Comparison of ENCODE assay signal across 27 cellular contexts in the genomic region with DNA sequence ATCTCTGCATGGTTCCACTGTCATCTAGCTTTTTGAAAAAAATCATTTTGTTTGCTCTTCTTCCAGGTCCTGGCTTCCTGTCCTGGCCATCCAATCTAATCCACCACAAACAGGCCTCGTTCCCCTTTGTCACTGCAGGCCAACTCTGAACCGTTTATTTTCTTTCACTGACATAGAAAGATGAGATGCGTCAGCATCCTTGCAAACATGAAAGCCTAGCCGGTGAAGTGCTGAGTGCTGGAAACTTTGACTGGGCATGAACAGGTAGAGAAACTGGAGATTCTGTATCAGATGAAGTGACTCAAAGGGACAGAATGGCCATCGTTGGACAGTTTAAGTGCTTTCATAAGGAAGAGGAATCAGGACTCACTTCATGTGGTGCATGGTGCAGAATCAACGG.
"Had no signal": no experiment of that assay in that cellular context is flagged by ENCODE, and none has a peak within 500 bp of the region (broad histone marks: within the 10 kb centered on the region; RNA-seq: fewer than 3 reads in every experiment).

No MANE protein-coding gene starts in this region.

- H3K36me3 ChIP-seq: brain microvascular endothelial cell, esophagus muscularis mucosa, gastrocnemius medialis, heart left ventricle had no signal

- H3K4me1 ChIP-seq: gastrocnemius medialis, heart left ventricle had no signal

- ATAC-seq: activated CD4-positive, alpha-beta T cell treated with anti-CD3 and anti-CD28 coated beads for 36 hours; activated CD8-positive, alpha-beta memory T cell treated with anti-CD3 and anti-CD28 coated beads, Interleukin-2, amount 10 ng/mL, durations not matched to agents 7 days and 5 days; activated CD8-positive, alpha-beta T cell treated with anti-CD3 and anti-CD28 coated beads, Interleukin-2, amount 10 ng/mL, durations not matched to agents 7 days and 5 days; activated T-cell treated with anti-CD3 and anti-CD28 coated beads, Interleukin-2, amount 50 U/mL, for 72 hours; effector memory CD8-positive, alpha-beta T cell; foreskin keratinocyte; gastrocnemius medialis; heart left ventricle had no signal

- H3K27me3 ChIP-seq: brain microvascular endothelial cell, esophagus muscularis mucosa, foreskin keratinocyte, gastrocnemius medialis had no signal

- H3K4me3 ChIP-seq: coronary artery, dorsolateral prefrontal cortex, esophagus muscularis mucosa, gastrocnemius medialis, heart left ventricle had no signal

- H3K9me3 ChIP-seq: gastrocnemius medialis had no signal

- DNase-seq: activated CD4-positive, alpha-beta memory T cell treated with anti-CD3 and anti-CD28 coated beads for 36 hours; activated CD4-positive, alpha-beta T cell treated with anti-CD3 and anti-CD28 coated beads for 36 hours; activated CD4-positive, alpha-beta T cell treated with anti-CD3 and anti-CD28 coated beads, Interleukin-2, amount 10 ng/mL, durations not matched to agents 24 days and 14 days; activated CD4-positive, CD25-positive, alpha-beta regulatory T cell; activated CD4-positive, CD25-positive, alpha-beta regulatory T cell treated with anti-CD3 and anti-CD28 coated beads, Interleukin-2, amount 50 U/mL, for 72 hours; activated CD8-positive, alpha-beta memory T cell treated with anti-CD3 and anti-CD28 coated beads, Interleukin-2, amount 10 ng/mL, durations not matched to agents 7 days and 5 days; activated CD8-positive, alpha-beta memory T cell treated with anti-CD3 and anti-CD28 coated beads, Interleukin-2, amount 50 U/mL, for 4 hours; activated CD8-positive, alpha-beta T cell treated with anti-CD3 and anti-CD28 coated beads, Interleukin-2, amount 10 ng/mL, durations not matched to agents 7 days and 5 days; activated gamma-delta T cell; activated naive CD4-positive, alpha-beta T cell; activated naive CD4-positive, alpha-beta T cell treated with anti-CD3 and anti-CD28 coated beads, Interleukin-2, amount 10 ng/mL, durations not matched to agents 7 days and 5 days; activated T-cell treated with anti-CD3 and anti-CD28 coated beads for 4 hours; activated T-cell treated with anti-CD3 and anti-CD28 coated beads, Interleukin-2, amount 50 U/mL, for 24 hours; activated T-cell treated with anti-CD3 and anti-CD28 coated beads, Interleukin-2, amount 50 U/mL, for 72 hours; amniotic stem cell; anterior cingulate cortex; brain microvascular endothelial cell; dorsolateral prefrontal cortex; effector memory CD8-positive, alpha-beta T cell; erythroblast; foreskin keratinocyte; gastrocnemius medialis; glutamatergic neuron; heart left ventricle; T-helper 2 cell had no signal

- H3K27ac ChIP-seq: brain microvascular endothelial cell, coronary artery, esophagus muscularis mucosa, gastrocnemius medialis, heart left ventricle had no signal
